In genomic region chr3:5026046-5026362, GRCh38 we compare ENCODE assay signal across 8 cellular contexts. TPM values are rescaled to one million over a fixed set of nuclear protein-coding genes. Genes with fewer than 3 reads are reported as not detected.
A peak's percentile ranks its signal among the peaks of the same experiment; 100 is the strongest.
DNase-seq lines count a peak whose midpoint lies in the region; ATAC-seq, FAIRE-seq and TF ChIP-seq lines count a peak whose summit lies in the region.

No MANE protein-coding gene starts in this region.

- H3K4me3 ChIP-seq in BJ (ENCODE audit: low read depth, low read length), result peak overlapping the region; percentile 50
- H3K4me3 ChIP-seq in Peyer's patch, result peak overlapping the region; percentile 37 to 61 (median 54)
- peak overlapping the region; percentile 55 for H3K4me3 ChIP-seq in neural progenitor cell
- H3K4me3 ChIP-seq in small intestine (ENCODE audit: low read depth in 1 of 2, low read length in 2 of 2), result no peak overlapping the region

- H3K4me3 Mint-ChIP-seq in endothelial cell (ENCODE audit: unreplicated experiment), result no peak overlapping the region
- peak overlapping the region; percentile 72 for H3K4me3 Mint-ChIP-seq in neural progenitor cell

- peak overlapping the region; percentile 52 for H3K27ac Mint-ChIP-seq in endothelial cell (ENCODE audit: unreplicated experiment)
- H3K27ac Mint-ChIP-seq in neural progenitor cell, result no peak overlapping the region

- POLR2A ChIA-PET in BJ (lab: Charles Lee), result no interaction called here

- H3K27ac ChIP-seq in Peyer's patch, result peak overlapping the region; percentile 44 to 80 (median 74)
- no peak overlapping the region for H3K27ac ChIP-seq in neural progenitor cell
- peak overlapping the region in 1 of 2 donors; percentile 72 for H3K27ac ChIP-seq in small intestine (ENCODE audit: low read depth in 1 of 2, low read length in 1 of 2)

- H3K36me3 Mint-ChIP-seq in endothelial cell (ENCODE audit: low read depth, unreplicated experiment) (no peaks in the 10 kb centered on the region), neural progenitor cell (no peaks in the 10 kb centered on the region)

- H3K9me3 Mint-ChIP-seq in endothelial cell (ENCODE audit: unreplicated experiment), result no peaks in the 10 kb centered on the region
- no peaks in the 10 kb centered on the region for H3K9me3 Mint-ChIP-seq in neural progenitor cell

- H3K27me3 ChIP-seq in BJ (ENCODE audit: control insufficient read depth, insufficient read depth, low read length) (no peaks in the 10 kb centered on the region), Peyer's patch (no peaks in the 10 kb centered on the region), neural progenitor cell (peaks cover 5% of the 10 kb centered on the region), small intestine (ENCODE audit: control insufficient read depth in 2 of 2, insufficient read depth in 2 of 2, low read length in 2 of 2) (no peaks in the 10 kb centered on the region)

- peaks cover 11% of the 10 kb centered on the region for H3K4me1 Mint-ChIP-seq in endothelial cell (ENCODE audit: unreplicated experiment)
- peaks cover 14% of the 10 kb centered on the region for H3K4me1 Mint-ChIP-seq in neural progenitor cell

- 48 to 52% (median 51%) methylated on average over 5 of the region's 5 CpGs for WGBS in small intestine, 3 donors

- H3K79me2 ChIP-seq in neural progenitor cell (ENCODE audit: low read depth), result no peaks in the 10 kb centered on the region

- H2AFZ ChIP-seq in neural progenitor cell (replicated peaks), result peak overlapping the region; percentile 99

- H3K4me1 ChIP-seq in Peyer's patch, result peaks cover 0 to 7% (median 3%) of the 10 kb centered on the region in 4 donors
- H3K4me1 ChIP-seq in neural progenitor cell, result no peaks in the 10 kb centered on the region
- no peaks in the 10 kb centered on the region for H3K4me1 ChIP-seq in small intestine (ENCODE audit: control insufficient read depth in 2 of 2, insufficient read depth in 1 of 2, low read depth in 1 of 2, low read length in 1 of 2)

- H3K36me3 ChIP-seq in BJ (ENCODE audit: control insufficient read depth, insufficient read depth, low read length), result no peaks in the 10 kb centered on the region
- H3K36me3 ChIP-seq in Peyer's patch, result no peaks in the 10 kb centered on the region
- no peaks in the 10 kb centered on the region for H3K36me3 ChIP-seq in neural progenitor cell
- no peaks in the 10 kb centered on the region for H3K36me3 ChIP-seq in small intestine (ENCODE audit: control insufficient read depth in 2 of 2, insufficient read depth in 2 of 2, low read length in 2 of 2)

- H3K27me3 Mint-ChIP-seq in endothelial cell (ENCODE audit: unreplicated experiment) (peaks cover 8% of the 10 kb centered on the region), neural progenitor cell (ENCODE audit: insufficient read depth, low read depth) (peaks cover 8% of the 10 kb centered on the region)

- H3K9me3 ChIP-seq in Peyer's patch (no peaks in the 10 kb centered on the region), neural progenitor cell (ENCODE audit: low read depth) (no peaks in the 10 kb centered on the region), small intestine (ENCODE audit: control insufficient read depth, low read depth) (no peaks in the 10 kb centered on the region)

- peak overlapping the region; percentile 85 for H3K4me2 ChIP-seq in neural progenitor cell

- H3K9ac ChIP-seq in neural progenitor cell, result no peak overlapping the region

- no peak for DNase-seq in BJ (ENCODE audit: low read depth)
- no peak for DNase-seq in Peyer's patch
- no peak for DNase-seq in endothelial cell (ENCODE audit: low spot score)
- DNase-seq in neural progenitor cell (ENCODE audit: low spot score), result no peak
- no peak for DNase-seq in left lobe of liver (ENCODE audit: low spot score)
- DNase-seq in small intestine, result no peak
- no peak for DNase-seq in G401 (ENCODE audit: low spot score)

- no peaks in the 10 kb centered on the region for H3F3A ChIP-seq in neural progenitor cell (ENCODE audit: low read depth)

- CTCF ChIA-PET in BJ (lab: Yijun Ruan, JAX), result interaction anchor here (0.6 to 7.7 kb wide), 25 partner anchors 8 to 522 kb away, joined by 3 to 98 read pairs (median 4); partner anchors contain the start of gene BHLHE40

- TF ChIP-seq POLR2A in Peyer's patch (IDR thresholded peaks at IDR 0.05), result no peak

- FAIRE-seq in small intestine (lab: Jason Lieb, UNC), result no peak

- TF ChIP-seq CTCF in BJ (IDR thresholded peaks at IDR 0.05; ENCODE audit: insufficient read depth, low read depth, low read length), result no peak
- no peak for TF ChIP-seq CTCF in Peyer's patch (IDR thresholded peaks at IDR 0.05)
- no peak for TF ChIP-seq CTCF in endothelial cell (IDR thresholded peaks at IDR 0.05; ENCODE audit: unreplicated experiment)
- no peak for TF ChIP-seq CTCF in neural progenitor cell (IDR thresholded peaks at IDR 0.05)

- no peaks in the 10 kb centered on the region for H4K20me1 ChIP-seq in neural progenitor cell (ENCODE audit: low read depth)

- ATAC-seq in left lobe of liver (no peak), GM18861 (IDR thresholded peaks at IDR 0.05; ENCODE audit: unreplicated experiment) (no peak)

- in situ Hi-C loops in G401 (cut with HindIII; ENCODE audit: low sequenced_read_pairs), result no loop called here

RNA-seq across cellular contexts. Expression of gene BHLHE40, which starts 46.8 kb away (rescaled TPM):
- polyA plus RNA-seq in BJ (2011; rRNA removed) (15.0 and 18.8 TPM in 2 replicates), small intestine (10 to 100 TPM in 2 of 3 donors, 1 to 10 TPM in 1; 6.3 to 28.5 (median 10.8) TPM)
- 26.1 and 27.5 TPM in 2 replicates for polyA minus RNA-seq in BJ (2011; rRNA and poly(A)+ RNA removed)
- total RNA-seq in Peyer's patch (10 to 100 TPM; 20.3 to 78.4 (median 44.3) TPM), endothelial cell (ENCODE audit: unreplicated experiment) (15.2 TPM), neural progenitor cell (ENCODE audit: low replicate concordance) (0.34 and 0.50 TPM in 2 replicates), left lobe of liver (26.4 TPM)
- 6.6 and 7.2 TPM in 2 replicates for total RNA-seq in G401 (2014; rRNA removed; shearing (Covaris generic))

Comparison
In these comparisons a context has a peak if more than half of its experiments do, and no peak if none do; other contexts are left out.
1. H3K4me3 ChIP-seq: peak in BJ (single experiment), Peyer's patch (4 of 4) and neural progenitor cell (single experiment); none in small intestine (0 of 2).